Comparison of ENCODE assay signal across 1 cellular context in the genomic region with DNA sequence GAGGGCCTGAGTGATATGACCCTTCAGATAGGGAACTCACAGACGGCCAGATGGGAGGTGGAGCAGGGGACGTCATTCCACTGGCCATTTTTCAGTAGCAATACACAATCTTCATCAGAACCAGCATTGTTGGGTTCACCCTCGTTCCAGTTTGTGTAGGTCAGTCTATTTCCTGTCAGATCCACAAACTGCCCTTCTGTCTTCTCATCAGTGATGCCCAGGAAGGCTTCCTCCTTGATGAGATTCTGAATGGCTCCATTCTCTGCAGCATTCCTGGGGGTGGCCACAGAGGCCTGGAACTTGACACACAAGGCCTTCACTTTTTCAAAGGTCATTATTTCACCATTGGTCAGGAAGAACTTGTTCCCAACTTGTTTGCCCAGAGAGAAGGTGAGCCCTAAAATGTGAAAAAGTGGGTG.
TF ChIP-seq lines count a peak whose summit lies in the region.

No MANE protein-coding gene starts in this region.

TF ChIP-seq in HepG2, 621 proteins besides CTCF, POLR2A, EP300 and RAD21 (continued from another document and continues in another):
- TF ChIP-seq KDM3A (CRISPR knock-in tag; IDR thresholded peaks at IDR 0.05; ENCODE audit: low read depth) (0 out of 2 replicates have a peak, but pooled peaks have one; percentile 33), SP2 (CRISPR knock-in tag; IDR thresholded peaks at IDR 0.05) (no peak), ZNF556 (CRISPR knock-in tag; IDR thresholded peaks at IDR 0.05; ENCODE audit: borderline replicate concordance) (no peak), DNMT1 (CRISPR knock-in tag; IDR thresholded peaks at IDR 0.05) (no peak), ZNF678 (CRISPR knock-in tag; IDR thresholded peaks at IDR 0.05) (no peak), ZNF749 (CRISPR knock-in tag; IDR thresholded peaks at IDR 0.05; ENCODE audit: borderline replicate concordance) (no peak), ZNF7 (CRISPR knock-in tag; IDR thresholded peaks at IDR 0.05) (no peak), KAT2B (IDR thresholded peaks at IDR 0.05; ENCODE audit: borderline replicate concordance, low read depth, low read length) (no peak), NFE2 (CRISPR knock-in tag; IDR thresholded peaks at IDR 0.05) (no peak), ZNF720 (CRISPR knock-in tag; IDR thresholded peaks at IDR 0.05) (no peak), RNF2 (conservative IDR thresholded peaks at IDR 0.05; ENCODE audit: low read depth) (no peak), ZNF382 (CRISPR knock-in tag; IDR thresholded peaks at IDR 0.05; ENCODE audit: borderline replicate concordance) (no peak), SOX13 (IDR thresholded peaks at IDR 0.05) (peak; percentile 67; the same call in 1 of the 2 replicates), SOX13 (CRISPR knock-in tag; conservative IDR thresholded peaks at IDR 0.05 in 1 of 2, IDR thresholded peaks at IDR 0.05 in 1 of 2) (peak in 1 of 2 experiments; percentile 83; a peak in 2 of 4 replicates), SYNCRIP (IDR thresholded peaks at IDR 0.05; ENCODE audit: insufficient read depth, low read depth, low read length) (no peak), GATA4 (IDR thresholded peaks at IDR 0.05; ENCODE audit: borderline replicate concordance, low read depth) (no peak), ZEB1 (IDR thresholded peaks at IDR 0.05; ENCODE audit: insufficient replicate concordance, low read depth) (peak; percentile 54), ZNF552 (CRISPR knock-in tag; IDR thresholded peaks at IDR 0.05; ENCODE audit: borderline replicate concordance) (no peak), PLRG1 (conservative IDR thresholded peaks at IDR 0.05) (no peak), ZNF253 (CRISPR knock-in tag; IDR thresholded peaks at IDR 0.05; ENCODE audit: borderline replicate concordance) (no peak), ZNF274 (CRISPR knock-in tag; IDR thresholded peaks at IDR 0.05) (no peak), ZNF441 (CRISPR knock-in tag; IDR thresholded peaks at IDR 0.05; ENCODE audit: borderline replicate concordance) (no peak), RARG (CRISPR knock-in tag; IDR thresholded peaks at IDR 0.05; ENCODE audit: low read depth) (no peak), ATF1 (CRISPR knock-in tag; IDR thresholded peaks at IDR 0.05) (peak; percentile 56; the same call in 1 of the 2 replicates), ZNF124 (CRISPR knock-in tag; IDR thresholded peaks at IDR 0.05) (no peak), HDAC1 (CRISPR knock-in tag; IDR thresholded peaks at IDR 0.05) (peak; percentile 47; the same call in 1 of the 2 replicates), PAWR (CRISPR knock-in tag; IDR thresholded peaks at IDR 0.05; ENCODE audit: borderline replicate concordance) (no peak), ZFP62 (CRISPR knock-in tag; IDR thresholded peaks at IDR 0.05) (no peak), ZNF383 (CRISPR knock-in tag; IDR thresholded peaks at IDR 0.05; ENCODE audit: borderline replicate concordance) (no peak)
- TF ChIP-seq, protein P1, sequence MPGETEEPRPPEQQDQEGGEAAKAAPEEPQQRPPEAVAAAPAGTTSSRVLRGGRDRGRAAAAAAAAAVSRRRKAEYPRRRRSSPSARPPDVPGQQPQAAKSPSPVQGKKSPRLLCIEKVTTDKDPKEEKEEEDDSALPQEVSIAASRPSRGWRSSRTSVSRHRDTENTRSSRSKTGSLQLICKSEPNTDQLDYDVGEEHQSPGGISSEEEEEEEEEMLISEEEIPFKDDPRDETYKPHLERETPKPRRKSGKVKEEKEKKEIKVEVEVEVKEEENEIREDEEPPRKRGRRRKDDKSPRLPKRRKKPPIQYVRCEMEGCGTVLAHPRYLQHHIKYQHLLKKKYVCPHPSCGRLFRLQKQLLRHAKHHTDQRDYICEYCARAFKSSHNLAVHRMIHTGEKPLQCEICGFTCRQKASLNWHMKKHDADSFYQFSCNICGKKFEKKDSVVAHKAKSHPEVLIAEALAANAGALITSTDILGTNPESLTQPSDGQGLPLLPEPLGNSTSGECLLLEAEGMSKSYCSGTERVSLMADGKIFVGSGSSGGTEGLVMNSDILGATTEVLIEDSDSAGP (CRISPR knock-in tag; IDR thresholded peaks at IDR 0.05; ENCODE audit: borderline replicate concordance), result no peak
- TF ChIP-seq, protein P2, sequence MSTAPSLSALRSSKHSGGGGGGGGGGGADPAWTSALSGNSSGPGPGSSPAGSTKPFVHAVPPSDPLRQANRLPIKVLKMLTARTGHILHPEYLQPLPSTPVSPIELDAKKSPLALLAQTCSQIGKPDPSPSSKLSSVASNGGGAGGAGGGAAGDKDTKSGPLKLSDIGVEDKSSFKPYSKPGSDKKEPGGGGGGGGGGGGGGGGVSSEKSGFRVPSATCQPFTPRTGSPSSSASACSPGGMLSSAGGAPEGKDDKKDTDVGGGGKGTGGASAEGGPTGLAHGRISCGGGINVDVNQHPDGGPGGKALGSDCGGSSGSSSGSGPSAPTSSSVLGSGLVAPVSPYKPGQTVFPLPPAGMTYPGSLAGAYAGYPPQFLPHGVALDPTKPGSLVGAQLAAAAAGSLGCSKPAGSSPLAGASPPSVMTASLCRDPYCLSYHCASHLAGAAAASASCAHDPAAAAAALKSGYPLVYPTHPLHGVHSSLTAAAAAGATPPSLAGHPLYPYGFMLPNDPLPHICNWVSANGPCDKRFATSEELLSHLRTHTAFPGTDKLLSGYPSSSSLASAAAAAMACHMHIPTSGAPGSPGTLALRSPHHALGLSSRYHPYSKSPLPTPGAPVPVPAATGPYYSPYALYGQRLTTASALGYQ (CRISPR knock-in tag; IDR thresholded peaks at IDR 0.05), result no peak
- TF ChIP-seq, protein P3, sequence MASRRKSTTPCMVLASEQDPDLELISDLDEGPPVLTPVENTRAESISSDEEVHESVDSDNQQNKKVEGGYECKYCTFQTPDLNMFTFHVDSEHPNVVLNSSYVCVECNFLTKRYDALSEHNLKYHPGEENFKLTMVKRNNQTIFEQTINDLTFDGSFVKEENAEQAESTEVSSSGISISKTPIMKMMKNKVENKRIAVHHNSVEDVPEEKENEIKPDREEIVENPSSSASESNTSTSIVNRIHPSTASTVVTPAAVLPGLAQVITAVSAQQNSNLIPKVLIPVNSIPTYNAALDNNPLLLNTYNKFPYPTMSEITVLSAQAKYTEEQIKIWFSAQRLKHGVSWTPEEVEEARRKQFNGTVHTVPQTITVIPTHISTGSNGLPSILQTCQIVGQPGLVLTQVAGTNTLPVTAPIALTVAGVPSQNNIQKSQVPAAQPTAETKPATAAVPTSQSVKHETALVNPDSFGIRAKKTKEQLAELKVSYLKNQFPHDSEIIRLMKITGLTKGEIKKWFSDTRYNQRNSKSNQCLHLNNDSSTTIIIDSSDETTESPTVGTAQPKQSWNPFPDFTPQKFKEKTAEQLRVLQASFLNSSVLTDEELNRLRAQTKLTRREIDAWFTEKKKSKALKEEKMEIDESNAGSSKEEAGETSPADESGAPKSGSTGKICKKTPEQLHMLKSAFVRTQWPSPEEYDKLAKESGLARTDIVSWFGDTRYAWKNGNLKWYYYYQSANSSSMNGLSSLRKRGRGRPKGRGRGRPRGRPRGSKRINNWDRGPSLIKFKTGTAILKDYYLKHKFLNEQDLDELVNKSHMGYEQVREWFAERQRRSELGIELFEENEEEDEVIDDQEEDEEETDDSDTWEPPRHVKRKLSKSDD (CRISPR knock-in tag; IDR thresholded peaks at IDR 0.05; ENCODE audit: low read depth), result 0 out of 2 replicates have a peak, but pooled peaks have one; percentile 41
- TF ChIP-seq, protein P4, sequence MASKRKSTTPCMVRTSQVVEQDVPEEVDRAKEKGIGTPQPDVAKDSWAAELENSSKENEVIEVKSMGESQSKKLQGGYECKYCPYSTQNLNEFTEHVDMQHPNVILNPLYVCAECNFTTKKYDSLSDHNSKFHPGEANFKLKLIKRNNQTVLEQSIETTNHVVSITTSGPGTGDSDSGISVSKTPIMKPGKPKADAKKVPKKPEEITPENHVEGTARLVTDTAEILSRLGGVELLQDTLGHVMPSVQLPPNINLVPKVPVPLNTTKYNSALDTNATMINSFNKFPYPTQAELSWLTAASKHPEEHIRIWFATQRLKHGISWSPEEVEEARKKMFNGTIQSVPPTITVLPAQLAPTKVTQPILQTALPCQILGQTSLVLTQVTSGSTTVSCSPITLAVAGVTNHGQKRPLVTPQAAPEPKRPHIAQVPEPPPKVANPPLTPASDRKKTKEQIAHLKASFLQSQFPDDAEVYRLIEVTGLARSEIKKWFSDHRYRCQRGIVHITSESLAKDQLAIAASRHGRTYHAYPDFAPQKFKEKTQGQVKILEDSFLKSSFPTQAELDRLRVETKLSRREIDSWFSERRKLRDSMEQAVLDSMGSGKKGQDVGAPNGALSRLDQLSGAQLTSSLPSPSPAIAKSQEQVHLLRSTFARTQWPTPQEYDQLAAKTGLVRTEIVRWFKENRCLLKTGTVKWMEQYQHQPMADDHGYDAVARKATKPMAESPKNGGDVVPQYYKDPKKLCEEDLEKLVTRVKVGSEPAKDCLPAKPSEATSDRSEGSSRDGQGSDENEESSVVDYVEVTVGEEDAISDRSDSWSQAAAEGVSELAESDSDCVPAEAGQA (IDR thresholded peaks at IDR 0.05; ENCODE audit: low read depth), result no peak
- TF ChIP-seq, protein P4 (CRISPR knock-in tag; IDR thresholded peaks at IDR 0.05; ENCODE audit: borderline replicate concordance), result no peak
- TF ChIP-seq, protein P5, sequence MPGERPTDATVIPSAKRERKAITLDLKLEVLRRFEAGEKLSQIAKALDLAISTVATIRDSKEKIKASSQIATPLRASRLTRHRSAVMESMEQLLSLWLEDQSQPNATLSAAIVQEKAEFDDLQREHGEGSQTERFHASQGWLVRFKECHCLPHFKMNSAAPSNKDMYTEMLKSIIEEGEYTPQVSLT (CRISPR knock-in tag; IDR thresholded peaks at IDR 0.05; ENCODE audit: borderline replicate concordance, low read depth), result no peak
- TF ChIP-seq, protein P6, sequence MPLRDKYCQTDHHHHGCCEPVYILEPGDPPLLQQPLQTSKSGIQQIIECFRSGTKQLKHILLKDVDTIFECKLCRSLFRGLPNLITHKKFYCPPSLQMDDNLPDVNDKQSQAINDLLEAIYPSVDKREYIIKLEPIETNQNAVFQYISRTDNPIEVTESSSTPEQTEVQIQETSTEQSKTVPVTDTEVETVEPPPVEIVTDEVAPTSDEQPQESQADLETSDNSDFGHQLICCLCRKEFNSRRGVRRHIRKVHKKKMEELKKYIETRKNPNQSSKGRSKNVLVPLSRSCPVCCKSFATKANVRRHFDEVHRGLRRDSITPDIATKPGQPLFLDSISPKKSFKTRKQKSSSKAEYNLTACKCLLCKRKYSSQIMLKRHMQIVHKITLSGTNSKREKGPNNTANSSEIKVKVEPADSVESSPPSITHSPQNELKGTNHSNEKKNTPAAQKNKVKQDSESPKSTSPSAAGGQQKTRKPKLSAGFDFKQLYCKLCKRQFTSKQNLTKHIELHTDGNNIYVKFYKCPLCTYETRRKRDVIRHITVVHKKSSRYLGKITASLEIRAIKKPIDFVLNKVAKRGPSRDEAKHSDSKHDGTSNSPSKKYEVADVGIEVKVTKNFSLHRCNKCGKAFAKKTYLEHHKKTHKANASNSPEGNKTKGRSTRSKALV (CRISPR knock-in tag; IDR thresholded peaks at IDR 0.05), result no peak
- TF ChIP-seq, protein P7, sequence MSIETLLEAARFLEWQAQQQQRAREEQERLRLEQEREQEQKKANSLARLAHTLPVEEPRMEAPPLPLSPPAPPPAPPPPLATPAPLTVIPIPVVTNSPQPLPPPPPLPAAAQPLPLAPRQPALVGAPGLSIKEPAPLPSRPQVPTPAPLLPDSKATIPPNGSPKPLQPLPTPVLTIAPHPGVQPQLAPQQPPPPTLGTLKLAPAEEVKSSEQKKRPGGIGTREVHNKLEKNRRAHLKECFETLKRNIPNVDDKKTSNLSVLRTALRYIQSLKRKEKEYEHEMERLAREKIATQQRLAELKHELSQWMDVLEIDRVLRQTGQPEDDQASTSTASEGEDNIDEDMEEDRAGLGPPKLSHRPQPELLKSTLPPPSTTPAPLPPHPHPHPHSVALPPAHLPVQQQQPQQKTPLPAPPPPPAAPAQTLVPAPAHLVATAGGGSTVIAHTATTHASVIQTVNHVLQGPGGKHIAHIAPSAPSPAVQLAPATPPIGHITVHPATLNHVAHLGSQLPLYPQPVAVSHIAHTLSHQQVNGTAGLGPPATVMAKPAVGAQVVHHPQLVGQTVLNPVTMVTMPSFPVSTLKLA (IDR thresholded peaks at IDR 0.05), result no peak
- TF ChIP-seq, protein P8, sequence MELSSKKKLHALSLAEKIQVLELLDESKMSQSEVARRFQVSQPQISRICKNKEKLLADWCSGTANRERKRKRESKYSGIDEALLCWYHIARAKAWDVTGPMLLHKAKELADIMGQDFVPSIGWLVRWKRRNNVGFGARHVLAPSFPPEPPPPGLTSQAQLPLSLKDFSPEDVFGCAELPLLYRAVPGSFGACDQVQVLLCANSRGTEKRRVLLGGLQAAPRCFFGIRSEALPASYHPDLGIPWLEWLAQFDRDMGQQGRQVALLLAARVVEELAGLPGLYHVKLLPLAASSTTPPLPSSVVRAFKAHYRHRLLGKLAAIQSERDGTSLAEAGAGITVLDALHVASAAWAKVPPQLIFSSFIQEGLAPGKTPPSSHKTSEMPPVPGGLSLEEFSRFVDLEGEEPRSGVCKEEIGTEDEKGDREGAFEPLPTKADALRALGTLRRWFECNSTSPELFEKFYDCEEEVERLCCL (CRISPR knock-in tag; IDR thresholded peaks at IDR 0.05; ENCODE audit: borderline replicate concordance), result no peak
- TF ChIP-seq, protein P9, sequence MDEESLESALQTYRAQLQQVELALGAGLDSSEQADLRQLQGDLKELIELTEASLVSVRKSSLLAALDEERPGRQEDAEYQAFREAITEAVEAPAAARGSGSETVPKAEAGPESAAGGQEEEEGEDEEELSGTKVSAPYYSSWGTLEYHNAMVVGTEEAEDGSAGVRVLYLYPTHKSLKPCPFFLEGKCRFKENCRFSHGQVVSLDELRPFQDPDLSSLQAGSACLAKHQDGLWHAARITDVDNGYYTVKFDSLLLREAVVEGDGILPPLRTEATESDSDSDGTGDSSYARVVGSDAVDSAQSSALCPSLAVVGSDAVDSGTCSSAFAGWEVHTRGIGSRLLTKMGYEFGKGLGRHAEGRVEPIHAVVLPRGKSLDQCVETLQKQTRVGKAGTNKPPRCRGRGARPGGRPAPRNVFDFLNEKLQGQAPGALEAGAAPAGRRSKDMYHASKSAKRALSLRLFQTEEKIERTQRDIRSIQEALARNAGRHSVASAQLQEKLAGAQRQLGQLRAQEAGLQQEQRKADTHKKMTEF (CRISPR knock-in tag; IDR thresholded peaks at IDR 0.05), result peak; percentile 74
- TF ChIP-seq, protein P10, sequence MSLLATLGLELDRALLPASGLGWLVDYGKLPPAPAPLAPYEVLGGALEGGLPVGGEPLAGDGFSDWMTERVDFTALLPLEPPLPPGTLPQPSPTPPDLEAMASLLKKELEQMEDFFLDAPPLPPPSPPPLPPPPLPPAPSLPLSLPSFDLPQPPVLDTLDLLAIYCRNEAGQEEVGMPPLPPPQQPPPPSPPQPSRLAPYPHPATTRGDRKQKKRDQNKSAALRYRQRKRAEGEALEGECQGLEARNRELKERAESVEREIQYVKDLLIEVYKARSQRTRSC (CRISPR knock-in tag; IDR thresholded peaks at IDR 0.05; ENCODE audit: low read depth), result no peak
